1 cellular context compared by ENCODE assay signal in genomic region chr5:174045470-174046025, GRCh38.
TF ChIP-seq lines count a peak whose summit lies in the region.

Gene NSG2 (plus strand): TSS chr5:174045706. CDS start chr5:174046756, 1,050 bp downstream.

TF ChIP-seq in HepG2, 621 proteins besides CTCF, POLR2A, EP300 and RAD21 (continued from another document and continues in another):
- TF ChIP-seq, protein P1, sequence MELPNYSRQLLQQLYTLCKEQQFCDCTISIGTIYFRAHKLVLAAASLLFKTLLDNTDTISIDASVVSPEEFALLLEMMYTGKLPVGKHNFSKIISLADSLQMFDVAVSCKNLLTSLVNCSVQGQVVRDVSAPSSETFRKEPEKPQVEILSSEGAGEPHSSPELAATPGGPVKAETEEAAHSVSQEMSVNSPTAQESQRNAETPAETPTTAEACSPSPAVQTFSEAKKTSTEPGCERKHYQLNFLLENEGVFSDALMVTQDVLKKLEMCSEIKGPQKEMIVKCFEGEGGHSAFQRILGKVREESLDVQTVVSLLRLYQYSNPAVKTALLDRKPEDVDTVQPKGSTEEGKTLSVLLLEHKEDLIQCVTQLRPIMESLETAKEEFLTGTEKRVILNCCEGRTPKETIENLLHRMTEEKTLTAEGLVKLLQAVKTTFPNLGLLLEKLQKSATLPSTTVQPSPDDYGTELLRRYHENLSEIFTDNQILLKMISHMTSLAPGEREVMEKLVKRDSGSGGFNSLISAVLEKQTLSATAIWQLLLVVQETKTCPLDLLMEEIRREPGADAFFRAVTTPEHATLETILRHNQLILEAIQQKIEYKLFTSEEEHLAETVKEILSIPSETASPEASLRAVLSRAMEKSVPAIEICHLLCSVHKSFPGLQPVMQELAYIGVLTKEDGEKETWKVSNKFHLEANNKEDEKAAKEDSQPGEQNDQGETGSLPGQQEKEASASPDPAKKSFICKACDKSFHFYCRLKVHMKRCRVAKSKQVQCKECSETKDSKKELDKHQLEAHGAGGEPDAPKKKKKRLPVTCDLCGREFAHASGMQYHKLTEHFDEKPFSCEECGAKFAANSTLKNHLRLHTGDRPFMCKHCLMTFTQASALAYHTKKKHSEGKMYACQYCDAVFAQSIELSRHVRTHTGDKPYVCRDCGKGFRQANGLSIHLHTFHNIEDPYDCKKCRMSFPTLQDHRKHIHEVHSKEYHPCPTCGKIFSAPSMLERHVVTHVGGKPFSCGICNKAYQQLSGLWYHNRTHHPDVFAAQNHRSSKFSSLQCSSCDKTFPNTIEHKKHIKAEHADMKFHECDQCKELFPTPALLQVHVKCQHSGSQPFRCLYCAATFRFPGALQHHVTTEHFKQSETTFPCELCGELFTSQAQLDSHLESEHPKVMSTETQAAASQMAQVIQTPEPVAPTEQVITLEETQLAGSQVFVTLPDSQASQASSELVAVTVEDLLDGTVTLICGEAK (IDR thresholded peaks at IDR 0.05): no peak
- TF ChIP-seq, protein P1 (CRISPR knock-in tag; IDR thresholded peaks at IDR 0.05): no peak
- no peak for TF ChIP-seq ZZZ3 (CRISPR knock-in tag; IDR thresholded peaks at IDR 0.05; ENCODE audit: borderline replicate concordance)
- no peak for TF ChIP-seq ZSCAN12 (CRISPR knock-in tag; IDR thresholded peaks at IDR 0.05)
- TF ChIP-seq ZNF276 (CRISPR knock-in tag; IDR thresholded peaks at IDR 0.05; ENCODE audit: low read depth): 0 out of 2 replicates have a peak, but pooled peaks have one; percentile 38
- TF ChIP-seq ZNF484 (CRISPR knock-in tag; IDR thresholded peaks at IDR 0.05; ENCODE audit: borderline replicate concordance, low read depth): no peak
- TF ChIP-seq ZNF331 (CRISPR knock-in tag; IDR thresholded peaks at IDR 0.05): peak; percentile 78
- TF ChIP-seq SMARCE1 (IDR thresholded peaks at IDR 0.05; ENCODE audit: borderline replicate concordance): no peak
- no peak for TF ChIP-seq ISL2 (CRISPR knock-in tag; IDR thresholded peaks at IDR 0.05)
- TF ChIP-seq, protein P2, sequence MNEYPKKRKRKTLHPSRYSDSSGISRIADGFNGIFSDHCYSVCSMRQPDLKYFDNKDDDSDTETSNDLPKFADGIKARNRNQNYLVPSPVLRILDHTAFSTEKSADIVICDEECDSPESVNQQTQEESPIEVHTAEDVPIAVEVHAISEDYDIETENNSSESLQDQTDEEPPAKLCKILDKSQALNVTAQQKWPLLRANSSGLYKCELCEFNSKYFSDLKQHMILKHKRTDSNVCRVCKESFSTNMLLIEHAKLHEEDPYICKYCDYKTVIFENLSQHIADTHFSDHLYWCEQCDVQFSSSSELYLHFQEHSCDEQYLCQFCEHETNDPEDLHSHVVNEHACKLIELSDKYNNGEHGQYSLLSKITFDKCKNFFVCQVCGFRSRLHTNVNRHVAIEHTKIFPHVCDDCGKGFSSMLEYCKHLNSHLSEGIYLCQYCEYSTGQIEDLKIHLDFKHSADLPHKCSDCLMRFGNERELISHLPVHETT (CRISPR knock-in tag; conservative IDR thresholded peaks at IDR 0.05): no peak
- peak; percentile 82; the same call in 1 of the 2 replicates for TF ChIP-seq MEIS2 (CRISPR knock-in tag; IDR thresholded peaks at IDR 0.05)
- TF ChIP-seq, protein P3, sequence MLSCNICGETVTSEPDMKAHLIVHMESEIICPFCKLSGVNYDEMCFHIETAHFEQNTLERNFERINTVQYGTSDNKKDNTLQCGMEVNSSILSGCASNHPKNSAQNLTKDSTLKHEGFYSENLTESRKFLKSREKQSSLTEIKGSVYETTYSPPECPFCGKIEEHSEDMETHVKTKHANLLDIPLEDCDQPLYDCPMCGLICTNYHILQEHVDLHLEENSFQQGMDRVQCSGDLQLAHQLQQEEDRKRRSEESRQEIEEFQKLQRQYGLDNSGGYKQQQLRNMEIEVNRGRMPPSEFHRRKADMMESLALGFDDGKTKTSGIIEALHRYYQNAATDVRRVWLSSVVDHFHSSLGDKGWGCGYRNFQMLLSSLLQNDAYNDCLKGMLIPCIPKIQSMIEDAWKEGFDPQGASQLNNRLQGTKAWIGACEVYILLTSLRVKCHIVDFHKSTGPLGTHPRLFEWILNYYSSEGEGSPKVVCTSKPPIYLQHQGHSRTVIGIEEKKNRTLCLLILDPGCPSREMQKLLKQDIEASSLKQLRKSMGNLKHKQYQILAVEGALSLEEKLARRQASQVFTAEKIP (CRISPR knock-in tag; IDR thresholded peaks at IDR 0.05; ENCODE audit: borderline replicate concordance): no peak
- no peak for TF ChIP-seq GATAD2A (CRISPR knock-in tag; IDR thresholded peaks at IDR 0.05)
- TF ChIP-seq, protein P4, sequence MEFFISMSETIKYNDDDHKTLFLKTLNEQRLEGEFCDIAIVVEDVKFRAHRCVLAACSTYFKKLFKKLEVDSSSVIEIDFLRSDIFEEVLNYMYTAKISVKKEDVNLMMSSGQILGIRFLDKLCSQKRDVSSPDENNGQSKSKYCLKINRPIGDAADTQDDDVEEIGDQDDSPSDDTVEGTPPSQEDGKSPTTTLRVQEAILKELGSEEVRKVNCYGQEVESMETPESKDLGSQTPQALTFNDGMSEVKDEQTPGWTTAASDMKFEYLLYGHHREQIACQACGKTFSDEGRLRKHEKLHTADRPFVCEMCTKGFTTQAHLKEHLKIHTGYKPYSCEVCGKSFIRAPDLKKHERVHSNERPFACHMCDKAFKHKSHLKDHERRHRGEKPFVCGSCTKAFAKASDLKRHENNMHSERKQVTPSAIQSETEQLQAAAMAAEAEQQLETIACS (CRISPR knock-in tag; IDR thresholded peaks at IDR 0.05): peak; percentile 92
- TF ChIP-seq GTF2F1 (IDR thresholded peaks at IDR 0.05; ENCODE audit: low read length): no peak
- peak; percentile 60; the same call in 1 of the 2 replicates for TF ChIP-seq ZSCAN25 (CRISPR knock-in tag; IDR thresholded peaks at IDR 0.05)
- no peak for TF ChIP-seq RBFOX2 (IDR thresholded peaks at IDR 0.05; ENCODE audit: low read depth, low read length)
- TF ChIP-seq ZNF3 (CRISPR knock-in tag; IDR thresholded peaks at IDR 0.05): no peak
- TF ChIP-seq, protein P5, sequence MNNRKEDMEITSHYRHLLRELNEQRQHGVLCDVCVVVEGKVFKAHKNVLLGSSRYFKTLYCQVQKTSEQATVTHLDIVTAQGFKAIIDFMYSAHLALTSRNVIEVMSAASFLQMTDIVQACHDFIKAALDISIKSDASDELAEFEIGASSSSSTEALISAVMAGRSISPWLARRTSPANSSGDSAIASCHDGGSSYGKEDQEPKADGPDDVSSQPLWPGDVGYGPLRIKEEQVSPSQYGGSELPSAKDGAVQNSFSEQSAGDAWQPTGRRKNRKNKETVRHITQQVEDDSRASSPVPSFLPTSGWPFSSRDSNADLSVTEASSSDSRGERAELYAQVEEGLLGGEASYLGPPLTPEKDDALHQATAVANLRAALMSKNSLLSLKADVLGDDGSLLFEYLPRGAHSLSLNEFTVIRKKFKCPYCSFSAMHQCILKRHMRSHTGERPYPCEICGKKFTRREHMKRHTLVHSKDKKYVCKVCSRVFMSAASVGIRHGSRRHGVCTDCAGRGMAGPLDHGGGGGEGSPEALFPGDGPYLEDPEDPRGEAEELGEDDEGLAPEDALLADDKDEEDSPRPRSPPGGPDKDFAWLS (CRISPR knock-in tag; IDR thresholded peaks at IDR 0.05; ENCODE audit: borderline replicate concordance): no peak
- no peak for TF ChIP-seq FOXA1 (IDR thresholded peaks at IDR 0.05)
- peak; percentile 21; the same call in 1 of the 2 replicates for TF ChIP-seq FOXA1 (CRISPR knock-in tag; IDR thresholded peaks at IDR 0.05)
- TF ChIP-seq HDAC2 (CRISPR knock-in tag; IDR thresholded peaks at IDR 0.05): peak; percentile 84
- no peak for TF ChIP-seq PLSCR1 (CRISPR knock-in tag; IDR thresholded peaks at IDR 0.05; ENCODE audit: borderline replicate concordance)
- peak; percentile 48; the same call in 1 of the 2 replicates for TF ChIP-seq ATF7-NPFF (CRISPR knock-in tag; IDR thresholded peaks at IDR 0.05; ENCODE audit: low read depth)
- no peak for TF ChIP-seq PAX8 (CRISPR knock-in tag; IDR thresholded peaks at IDR 0.05; ENCODE audit: borderline replicate concordance)
- TF ChIP-seq, protein P6, sequence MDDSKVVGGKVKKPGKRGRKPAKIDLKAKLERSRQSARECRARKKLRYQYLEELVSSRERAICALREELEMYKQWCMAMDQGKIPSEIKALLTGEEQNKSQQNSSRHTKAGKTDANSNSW (CRISPR knock-in tag; IDR thresholded peaks at IDR 0.05; ENCODE audit: borderline replicate concordance): no peak
- TF ChIP-seq RFX1 (IDR thresholded peaks at IDR 0.05): no peak
- 0 out of 2 replicates have a peak, but pooled peaks have one; percentile 39 for TF ChIP-seq PRDM15 (CRISPR knock-in tag; IDR thresholded peaks at IDR 0.05)
- TF ChIP-seq ZNF136 (CRISPR knock-in tag; IDR thresholded peaks at IDR 0.05; ENCODE audit: low read depth): no peak
- no peak for TF ChIP-seq NFE2 (CRISPR knock-in tag; IDR thresholded peaks at IDR 0.05)
- TF ChIP-seq IRX3 (CRISPR knock-in tag; IDR thresholded peaks at IDR 0.05; ENCODE audit: borderline replicate concordance, low read depth): peak; percentile 46; the same call in 1 of the 2 replicates
- TF ChIP-seq KDM3A (CRISPR knock-in tag; IDR thresholded peaks at IDR 0.05; ENCODE audit: low read depth): 0 out of 2 replicates have a peak, but pooled peaks have one; percentile 52
- peak; percentile 84; the same call in 1 of the 2 replicates for TF ChIP-seq ZNF558 (CRISPR knock-in tag; IDR thresholded peaks at IDR 0.05; ENCODE audit: borderline replicate concordance)
